ENCODE assay signal across 22 cellular contexts in the genomic region with DNA sequence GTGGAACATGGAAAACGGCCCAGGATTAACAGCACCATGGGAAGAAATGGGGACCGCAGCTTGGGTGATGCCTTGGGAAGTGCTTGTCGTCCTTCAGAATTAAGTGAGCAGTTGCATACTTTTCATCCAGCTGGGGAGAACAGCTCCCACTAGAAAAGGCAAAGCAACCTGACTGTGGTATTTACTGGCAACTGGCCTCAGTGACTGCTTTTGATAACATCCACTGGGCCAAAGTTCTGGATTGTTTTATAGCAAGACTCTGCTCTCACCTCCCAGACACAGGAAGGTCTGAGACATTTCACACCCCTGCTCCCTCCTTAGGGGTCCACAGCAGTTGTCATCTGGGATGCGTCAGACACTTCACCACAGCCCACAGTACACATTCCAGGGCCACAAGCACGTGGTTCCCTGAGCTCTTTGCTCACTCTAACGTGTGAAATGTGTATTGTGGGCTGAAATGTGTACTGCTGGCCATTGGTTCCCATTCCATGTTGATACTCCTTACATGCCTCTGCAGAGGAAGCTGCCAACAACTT. TPM values are rescaled to one million over a fixed set of nuclear protein-coding genes. Genes with fewer than 3 reads are reported as not detected.
DNase-seq lines count a peak whose midpoint lies in the region; ATAC-seq lines count a peak whose summit lies in the region.
"Had no signal": no experiment of that assay in that cellular context is flagged by ENCODE, and none has a peak within 500 bp of the region (broad histone marks: within the 10 kb centered on the region; RNA-seq: fewer than 3 reads in every experiment).

No MANE protein-coding gene starts in this region.

- peak; percentile 55 for DNase-seq in ELR (ENCODE audit: low read depth)
- DNase-seq in RPMI7951 (ENCODE audit: low read depth) = peak; percentile 3
- DNase-seq in glomerular visceral epithelial cell (ENCODE audit: extremely low spot score) = peak; percentile 53
- DNase-seq in renal cortical epithelial cell (ENCODE audit: low read depth) = peak; percentile 59
- DNase-seq in activated CD4-positive, alpha-beta T cell treated with anti-CD3 and anti-CD28 coated beads, Interleukin-2, amount 50 U/mL, for 48 hours = no peak
- DNase-seq in retina = no peak
- DNase-seq: activated CD4-positive, alpha-beta T cell treated with anti-CD3 and anti-CD28 coated beads, Interleukin-2, amount 10 ng/mL, durations not matched to agents 24 days and 14 days; activated naive CD4-positive, alpha-beta T cell treated with anti-CD3 and anti-CD28 coated beads for 36 hours; activated T-cell treated with anti-CD3 and anti-CD28 coated beads, Interleukin-2, amount 50 U/mL, for 72 hours; cortex of kidney; glutamatergic neuron; left cardiac atrium; natural killer cell; NCI-H1436 treated with DMSO at 0.1 percent for 48 hours; NCI-H526; stimulated activated CD4-positive, alpha-beta T cell treated with anti-CD3 and anti-CD28 coated beads, Interleukin-12 subunit alpha, Interleukin-12 subunit beta, amount 100 ng/mL, for 4 hours; stimulated activated CD4-positive, alpha-beta T cell treated with anti-CD3 and anti-CD28 coated beads, Interleukin-4, amount 100 ng/mL, for 4 hours; stimulated activated naive CD4-positive, alpha-beta T cell treated with Interleukin-2 at 50 U/mL for 16 hours; WERI-Rb-1 had no signal

- no peak for ATAC-seq in HG03520 (IDR thresholded peaks at IDR 0.05; ENCODE audit: unreplicated experiment)
- ATAC-seq: activated T-cell treated with anti-CD3 and anti-CD28 coated beads, Interleukin-2, amount 50 U/mL, for 72 hours; natural killer cell; SK-N-SH treated with all-trans-retinoic acid at 6 μM for 48 hours had no signal

RNA-seq across cellular contexts. Expression of a gene that starts 6.5 kb away (rescaled TPM):
- total RNA-seq in RPMI7951 (2014; rRNA removed; shearing (Covaris generic)) = under 0.01 TPM in 2 replicates
- total RNA-seq in renal cortical epithelial cell = 0.52 and 1.3 TPM in 2 replicates
- total RNA-seq: activated CD4-positive, alpha-beta T cell treated with anti-CD3 and anti-CD28 coated beads, Interleukin-2, amount 10 ng/mL, durations not matched to agents 24 days and 14 days; Daoy had no signal

Comparison
In these comparisons a context has a peak if more than half of its experiments do, and no peak if none do; other contexts are left out.
1. DNase-seq: peak in ELR (single experiment), RPMI7951 (single experiment), glomerular visceral epithelial cell (single experiment) and renal cortical epithelial cell (single experiment); none in activated CD4-positive, alpha-beta T cell treated with anti-CD3 and anti-CD28 coated beads, Interleukin-2, amount 50 U/mL, for 48 hours (0 of 2) and retina (single experiment).